Comparison of ENCODE assay signal across 11 cellular contexts in genomic region chr5:89030781-89031180, GRCh38.
"Had no signal": no experiment of that assay in that cellular context is flagged by ENCODE, and none has a peak within 500 bp of the region (broad histone marks: within the 10 kb centered on the region; RNA-seq: fewer than 3 reads in every experiment).

No MANE protein-coding gene starts in this region.

- FAIRE-seq: H1, H54 had no signal

- H3K27ac Mint-ChIP-seq: GM23338, H9, HFFc6 had no signal

- ATAC-seq: GM23338, HCT116 had no signal

- DNase-seq: GM23248, GOT3, H7, H9, HCEC 1CT, HFFc6 had no signal

- H3K4me2 ChIP-seq: GM23338 had no signal

- H3K9ac ChIP-seq: GM23248 had no signal

- H3K4me3 ChIP-seq: GM23248, GM23338, HAP-1 had no signal

- H3K4me3 Mint-ChIP-seq: GM23338, H9, HFFc6 had no signal

- H3K36me3 ChIP-seq: HAP-1 had no signal

- H3K27ac ChIP-seq: GM23248 had no signal

- H2AFZ ChIP-seq: GM23248, GM23338 had no signal
